In genomic region chr18:23114171-23114881, GRCh38 we compare ENCODE assay signal across 11 cellular contexts. TPM values are rescaled to one million over a fixed set of nuclear protein-coding genes. Genes with fewer than 3 reads are reported as not detected.
A peak's percentile ranks its signal among the peaks of the same experiment; 100 is the strongest.
DNase-seq lines count a peak whose midpoint lies in the region; ATAC-seq and TF ChIP-seq lines count a peak whose summit lies in the region.
"Had no signal": no experiment of that assay in that cellular context is flagged by ENCODE, and none has a peak within 500 bp of the region (broad histone marks: within the 10 kb centered on the region; RNA-seq: fewer than 3 reads in every experiment).

No MANE protein-coding gene starts in this region.

- peaks cover 24% of the 10 kb centered on the region for H3K4me1 ChIP-seq in PC-3 (ENCODE audit: insufficient read depth, low read length)

- H3K9ac ChIP-seq in PC-3 (ENCODE audit: low read length): peak overlapping the region; percentile 77; the same call in 1 of the 2 replicates

- peak overlapping the region; percentile 95 for H3K27ac ChIP-seq in PC-3 (ENCODE audit: low read length)
- H3K27ac ChIP-seq: neutrophil had no signal

- POLR2A ChIA-PET in PC-3 (lab: Charles Lee; ENCODE audit: unreplicated experiment): no interaction called here

- peak; percentile 82 for DNase-seq in DMS79 treated with DMSO at 0.1 percent for 48 hours (lab: John Stamatoyannopoulos, UW)
- DNase-seq in PC-3: no peak
- DNase-seq in foreskin fibroblast: peak; percentile 27 to 54
- DNase-seq in osteocyte (ENCODE audit: extremely low spot score, unreplicated experiment): no peak
- no peak for DNase-seq in DMS153 (lab: John Stamatoyannopoulos, UW)
- no peak for DNase-seq in SW 1271 (lab: John Stamatoyannopoulos, UW)
- DNase-seq: activated CD8-positive, alpha-beta T cell treated with anti-CD3 and anti-CD28 coated beads, Interleukin-2, amount 10 ng/mL, durations not matched to agents 7 days and 5 days; DND-41 had no signal

- no peak overlapping the region for H2AFZ ChIP-seq in PC-3 (ENCODE audit: low read length)

- H3K27ac Mint-ChIP-seq in osteocyte (ENCODE audit: unreplicated experiment): peak overlapping the region; percentile 63
- H3K27ac Mint-ChIP-seq: activated CD8-positive, alpha-beta T cell treated with anti-CD3 and anti-CD28 coated beads, Interleukin-2, amount 10 ng/mL, durations not matched to agents 7 days and 5 days had no signal

- TF ChIP-seq CTCF in PC-3 (conservative IDR thresholded peaks at IDR 0.05; ENCODE audit: low read depth, low read length) (no peak), foreskin fibroblast (IDR thresholded peaks at IDR 0.05; ENCODE audit: low read depth, low read length) (no peak), osteocyte (IDR thresholded peaks at IDR 0.05) (no peak)

- ATAC-seq in PC-3: no peak
- no peak for ATAC-seq in GM18870 (IDR thresholded peaks at IDR 0.05; ENCODE audit: unreplicated experiment)
- ATAC-seq in HG03439 (IDR thresholded peaks at IDR 0.05; ENCODE audit: unreplicated experiment): no peak
- ATAC-seq: activated CD8-positive, alpha-beta T cell treated with anti-CD3 and anti-CD28 coated beads, Interleukin-2, amount 10 ng/mL, durations not matched to agents 7 days and 5 days had no signal

- intact Hi-C loops in PC-3 (cut with micrococcal nuclease): loop anchor here (2.0 kb wide), 1 partner anchor 20 kb away; the partner anchor contains the start of gene CABLES1

- no TSS peak for BruUV-seq in PC-3 (replicated peaks; lab: Mats Ljungman, UMichigan)

- H3K4me3 ChIP-seq in PC-3 (ENCODE audit: low read length): no peak overlapping the region
- no peak overlapping the region for H3K4me3 ChIP-seq in foreskin fibroblast (ENCODE audit: low read depth in 1 of 2, low read length in 2 of 2)

- H3K27me3 Mint-ChIP-seq in osteocyte (ENCODE audit: unreplicated experiment): no peaks in the 10 kb centered on the region

- no peak overlapping the region for H3K4me3 Mint-ChIP-seq in osteocyte (ENCODE audit: unreplicated experiment)
- H3K4me3 Mint-ChIP-seq: activated CD8-positive, alpha-beta T cell treated with anti-CD3 and anti-CD28 coated beads, Interleukin-2, amount 10 ng/mL, durations not matched to agents 7 days and 5 days had no signal

- no peaks in the 10 kb centered on the region for H3K27me3 ChIP-seq in PC-3 (ENCODE audit: low read length)

- no peak overlapping the region for H3K4me2 ChIP-seq in PC-3 (ENCODE audit: low read length)

- H3K4me1 Mint-ChIP-seq in osteocyte (ENCODE audit: unreplicated experiment): peaks cover 30% of the 10 kb centered on the region

- H3K9me2 ChIP-seq in PC-3 (replicated peaks; ENCODE audit: low read length): no peaks in the 10 kb centered on the region

- H3K79me2 ChIP-seq in PC-3 (ENCODE audit: low read length): no peaks in the 10 kb centered on the region

- H3F3A ChIP-seq in PC-3 (ENCODE audit: low read length, unreplicated experiment): no peaks in the 10 kb centered on the region

- no peaks in the 10 kb centered on the region for H3K9me3 ChIP-seq in PC-3 (ENCODE audit: low read length)
- H3K9me3 ChIP-seq: neutrophil had no signal

- no peaks in the 10 kb centered on the region for H4K20me1 ChIP-seq in PC-3 (ENCODE audit: low read length)

- no peaks in the 10 kb centered on the region for H3K36me3 Mint-ChIP-seq in osteocyte (ENCODE audit: unreplicated experiment)

- CTCF ChIA-PET in PC-3 (lab: Charles Lee): no interaction called here

- H3K9me3 Mint-ChIP-seq in osteocyte (ENCODE audit: unreplicated experiment): peaks cover 5% of the 10 kb centered on the region

- no peaks in the 10 kb centered on the region for H3K36me3 ChIP-seq in PC-3 (ENCODE audit: low read depth, low read length)
- H3K36me3 ChIP-seq: neutrophil had no signal

RNA-seq across cellular contexts. Expression of gene CABLES1, which starts 21.0 kb away (rescaled TPM):
- total RNA-seq in PC-3 (2014; rRNA removed) (18.6 and 20.5 TPM in 2 replicates), osteocyte (50.9 and 51.2 TPM in 2 replicates)

Comparison
In these comparisons a context has a peak if more than half of its experiments do, and no peak if none do; other contexts are left out.
1. DNase-seq: peak in DMS79 treated with DMSO at 0.1 percent for 48 hours (single experiment) and foreskin fibroblast (2 of 2); none in PC-3 (single experiment), osteocyte (single experiment), DMS153 (single experiment) and SW 1271 (0 of 2).